In the genomic region with DNA sequence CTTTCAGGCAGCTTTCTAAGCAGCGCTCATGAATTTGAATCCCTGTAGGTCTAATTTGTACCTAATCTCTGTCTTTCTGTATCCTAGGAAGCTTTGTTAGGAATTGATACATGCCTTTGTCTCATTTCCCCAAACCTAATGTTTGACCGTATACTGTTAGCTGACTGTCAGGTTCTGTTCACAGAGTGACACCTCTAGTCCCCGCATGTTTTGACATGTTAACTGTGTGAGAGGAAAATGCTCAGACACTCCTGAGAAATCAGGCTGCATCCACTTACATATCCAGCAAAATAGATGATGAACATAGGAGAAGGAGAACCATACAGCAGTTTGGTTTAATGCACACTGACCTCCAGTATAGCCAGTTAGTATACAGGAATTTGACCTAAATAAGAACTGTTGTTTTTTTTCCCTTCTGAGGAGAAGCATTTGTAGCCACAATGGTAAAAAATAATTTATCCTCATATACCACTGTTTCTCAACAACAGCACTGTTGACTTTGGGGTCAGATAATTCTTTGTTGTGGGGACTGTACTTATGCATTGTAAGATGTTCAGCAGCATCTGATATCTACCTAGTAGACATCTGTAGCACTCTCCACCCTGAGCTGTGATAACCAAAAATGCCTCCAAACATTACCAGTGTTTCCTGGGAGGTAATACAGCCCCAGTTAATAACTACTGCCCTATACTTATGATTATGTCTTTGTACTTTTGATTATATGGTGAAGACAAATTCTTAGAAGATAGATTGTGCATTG, we compare ENCODE assay signal across 29 cellular contexts.
"Had no signal": no experiment of that assay in that cellular context is flagged by ENCODE, and none has a peak within 500 bp of the region (broad histone marks: within the 10 kb centered on the region; RNA-seq: fewer than 3 reads in every experiment).

No MANE protein-coding gene starts in this region.

- H3K4me2 ChIP-seq: hepatocyte had no signal

- H3K27me3 ChIP-seq: ascending aorta, gastroesophageal sphincter, hepatocyte, uterus had no signal

- DNase-seq: activated CD4-positive, alpha-beta memory T cell treated with anti-CD3 and anti-CD28 coated beads for 36 hours; activated CD4-positive, alpha-beta T cell treated with anti-CD3 and anti-CD28 coated beads, Interleukin-2, amount 10 ng/mL, durations not matched to agents 24 days and 14 days; activated CD4-positive, CD25-positive, alpha-beta regulatory T cell treated with anti-CD3 and anti-CD28 coated beads, Interleukin-2, amount 50 U/mL, for 72 hours; activated CD8-positive, alpha-beta memory T cell treated with anti-CD3 and anti-CD28 coated beads, Interleukin-2, amount 50 U/mL, for 4 hours; activated gamma-delta T cell; activated naive CD4-positive, alpha-beta T cell treated with anti-CD3 and anti-CD28 coated beads, Interleukin-2, amount 10 ng/mL, durations not matched to agents 7 days and 5 days; activated naive CD8-positive, alpha-beta T cell treated with anti-CD3 and anti-CD28 coated beads, Interleukin-2, amount 10 ng/mL, durations not matched to agents 7 days and 5 days; activated T-cell treated with anti-CD3 and anti-CD28 coated beads, Interleukin-2, amount 50 U/mL, for 24 hours; caudate nucleus; dermis blood vessel endothelial cell; effector CD4-positive, alpha-beta T cell; erythroblast; midbrain; naive thymus-derived CD8-positive, alpha-beta T cell; stimulated activated CD4-positive, alpha-beta T cell treated with anti-CD3 and anti-CD28 coated beads, Interleukin-4, amount 100 ng/mL, for 24 hours; T-helper 17 cell; T1000; uterus had no signal

- H3K9me3 Mint-ChIP-seq: activated CD4-positive, alpha-beta memory T cell treated with anti-CD3 and anti-CD28 coated beads for 36 hours; activated naive CD4-positive, alpha-beta T cell treated with anti-CD3 and anti-CD28 coated beads, Interleukin-2, amount 10 ng/mL, durations not matched to agents 7 days and 5 days; activated naive CD8-positive, alpha-beta T cell treated with anti-CD3 and anti-CD28 coated beads, Interleukin-2, amount 10 ng/mL, durations not matched to agents 7 days and 5 days; activated T-cell treated with anti-CD3 and anti-CD28 coated beads, Interleukin-2, amount 50 U/mL, for 24 hours; brain; memory B cell; naive thymus-derived CD8-positive, alpha-beta T cell; stimulated activated effector memory CD8-positive, alpha-beta T cell treated with anti-CD3 and anti-CD28 coated beads, Interleukin-12 subunit alpha, Interleukin-12 subunit beta, amount 100 ng/mL, for 72 hours; stimulated activated naive CD8-positive, alpha-beta T cell treated with anti-CD3 and anti-CD28 coated beads, Interleukin-15, Interleukin-2, amounts not matched to agents 100 ng/mL and 50 ng/mL, for 24 hours had no signal

- FAIRE-seq: endometrium had no signal

- H3K27ac Mint-ChIP-seq: activated CD4-positive, alpha-beta memory T cell treated with anti-CD3 and anti-CD28 coated beads for 36 hours; activated CD4-positive, alpha-beta T cell treated with anti-CD3 and anti-CD28 coated beads, Interleukin-2, amount 10 ng/mL, durations not matched to agents 24 days and 14 days; activated naive CD4-positive, alpha-beta T cell treated with anti-CD3 and anti-CD28 coated beads, Interleukin-2, amount 10 ng/mL, durations not matched to agents 7 days and 5 days; activated naive CD8-positive, alpha-beta T cell treated with anti-CD3 and anti-CD28 coated beads, Interleukin-2, amount 10 ng/mL, durations not matched to agents 7 days and 5 days; activated T-cell treated with anti-CD3 and anti-CD28 coated beads, Interleukin-2, amount 50 U/mL, for 24 hours; memory B cell; stimulated activated effector memory CD8-positive, alpha-beta T cell treated with anti-CD3 and anti-CD28 coated beads, Interleukin-12 subunit alpha, Interleukin-12 subunit beta, amount 100 ng/mL, for 72 hours; stimulated activated naive CD8-positive, alpha-beta T cell treated with anti-CD3 and anti-CD28 coated beads, Interleukin-15, Interleukin-2, amounts not matched to agents 100 ng/mL and 50 ng/mL, for 24 hours; T-helper 17 cell had no signal

- H3K4me1 ChIP-seq: ascending aorta, uterus had no signal

- H3K9me3 ChIP-seq: ascending aorta, gastroesophageal sphincter, thoracic aorta, uterus had no signal

- H3K36me3 Mint-ChIP-seq: activated naive CD4-positive, alpha-beta T cell treated with anti-CD3 and anti-CD28 coated beads, Interleukin-2, amount 10 ng/mL, durations not matched to agents 7 days and 5 days; stimulated activated effector memory CD8-positive, alpha-beta T cell treated with anti-CD3 and anti-CD28 coated beads, Interleukin-12 subunit alpha, Interleukin-12 subunit beta, amount 100 ng/mL, for 72 hours had no signal

- H3K4me3 Mint-ChIP-seq: activated CD4-positive, alpha-beta memory T cell treated with anti-CD3 and anti-CD28 coated beads for 36 hours; activated CD4-positive, alpha-beta T cell treated with anti-CD3 and anti-CD28 coated beads, Interleukin-2, amount 10 ng/mL, durations not matched to agents 24 days and 14 days; activated naive CD4-positive, alpha-beta T cell treated with anti-CD3 and anti-CD28 coated beads, Interleukin-2, amount 10 ng/mL, durations not matched to agents 7 days and 5 days; activated naive CD8-positive, alpha-beta T cell treated with anti-CD3 and anti-CD28 coated beads, Interleukin-2, amount 10 ng/mL, durations not matched to agents 7 days and 5 days; activated T-cell treated with anti-CD3 and anti-CD28 coated beads, Interleukin-2, amount 50 U/mL, for 24 hours; brain; memory B cell; naive thymus-derived CD8-positive, alpha-beta T cell; stimulated activated effector memory CD8-positive, alpha-beta T cell treated with anti-CD3 and anti-CD28 coated beads, Interleukin-12 subunit alpha, Interleukin-12 subunit beta, amount 100 ng/mL, for 72 hours; stimulated activated naive CD8-positive, alpha-beta T cell treated with anti-CD3 and anti-CD28 coated beads, Interleukin-15, Interleukin-2, amounts not matched to agents 100 ng/mL and 50 ng/mL, for 24 hours; T-helper 17 cell had no signal

- H3K27me3 Mint-ChIP-seq: activated CD4-positive, alpha-beta memory T cell treated with anti-CD3 and anti-CD28 coated beads for 36 hours; activated CD4-positive, alpha-beta T cell treated with anti-CD3 and anti-CD28 coated beads, Interleukin-2, amount 10 ng/mL, durations not matched to agents 24 days and 14 days; activated naive CD4-positive, alpha-beta T cell treated with anti-CD3 and anti-CD28 coated beads, Interleukin-2, amount 10 ng/mL, durations not matched to agents 7 days and 5 days; activated naive CD8-positive, alpha-beta T cell treated with anti-CD3 and anti-CD28 coated beads, Interleukin-2, amount 10 ng/mL, durations not matched to agents 7 days and 5 days; activated T-cell treated with anti-CD3 and anti-CD28 coated beads, Interleukin-2, amount 50 U/mL, for 24 hours; brain; memory B cell; naive thymus-derived CD8-positive, alpha-beta T cell; stimulated activated naive CD8-positive, alpha-beta T cell treated with anti-CD3 and anti-CD28 coated beads, Interleukin-15, Interleukin-2, amounts not matched to agents 100 ng/mL and 50 ng/mL, for 24 hours; T-helper 17 cell had no signal

- H3K4me3 ChIP-seq: ascending aorta, gastroesophageal sphincter, hepatocyte, skin epidermis, thoracic aorta, uterus had no signal

- ATAC-seq: gastroesophageal sphincter; naive thymus-derived CD8-positive, alpha-beta T cell; sciatic nerve; stimulated activated effector memory CD8-positive, alpha-beta T cell treated with anti-CD3 and anti-CD28 coated beads, Interleukin-12 subunit alpha, Interleukin-12 subunit beta, amount 100 ng/mL, for 72 hours; T-helper 17 cell had no signal

- H3K27ac ChIP-seq: ascending aorta, gastroesophageal sphincter, hepatocyte, skin epidermis, thoracic aorta, uterus had no signal

- H3K36me3 ChIP-seq: ascending aorta, gastroesophageal sphincter, thoracic aorta, uterus had no signal

- H3K4me1 Mint-ChIP-seq: activated naive CD4-positive, alpha-beta T cell treated with anti-CD3 and anti-CD28 coated beads, Interleukin-2, amount 10 ng/mL, durations not matched to agents 7 days and 5 days; activated naive CD8-positive, alpha-beta T cell treated with anti-CD3 and anti-CD28 coated beads, Interleukin-2, amount 10 ng/mL, durations not matched to agents 7 days and 5 days had no signal
